Comparison of ENCODE assay signal across 8 cellular contexts in the genomic region with DNA sequence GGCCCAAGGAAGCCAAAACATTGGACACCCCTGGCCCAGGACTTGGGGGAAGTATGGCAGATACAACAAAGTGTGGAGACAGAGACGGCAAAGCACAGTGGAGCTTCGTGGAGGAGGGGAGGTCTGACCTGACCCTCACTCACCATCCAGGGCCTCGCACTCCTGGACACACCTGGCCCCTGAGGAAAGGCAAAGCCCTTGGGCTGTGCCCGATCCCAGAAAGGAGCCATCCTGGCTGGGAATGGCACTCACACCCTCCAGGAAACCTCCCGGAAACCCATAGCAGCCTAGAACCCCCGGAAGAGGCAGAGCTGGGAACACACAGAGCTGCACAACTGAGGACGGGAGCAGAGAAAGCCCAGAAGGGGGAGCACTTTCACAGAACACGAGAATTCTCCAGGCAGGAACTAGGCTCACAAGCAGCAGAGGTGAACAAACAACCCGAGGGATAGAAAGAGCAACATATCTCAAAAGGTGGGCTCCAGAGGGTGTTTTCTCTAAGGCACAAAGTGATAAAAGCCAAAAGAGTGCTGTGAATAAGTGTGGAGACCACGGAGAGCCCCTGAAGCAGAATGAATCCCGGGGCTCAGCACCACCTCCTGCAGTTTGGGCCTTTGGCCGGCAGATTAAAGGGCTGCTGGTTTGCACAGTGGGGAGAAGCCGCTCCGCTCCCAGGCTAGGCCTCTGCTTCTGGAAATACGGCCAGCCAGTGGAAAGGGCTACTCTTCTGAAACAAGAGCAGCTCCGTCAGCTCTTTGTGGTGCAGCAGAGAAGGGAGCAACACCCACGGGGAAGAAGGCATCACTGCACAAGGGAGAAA.
DNase-seq lines count a peak whose midpoint lies in the region; ATAC-seq and TF ChIP-seq lines count a peak whose summit lies in the region.

No MANE protein-coding gene starts in this region.

- no peak overlapping the region for H3K4me3 Mint-ChIP-seq in CD4-positive, alpha-beta memory T cell
- no peak overlapping the region for H3K4me3 Mint-ChIP-seq in effector memory CD8-positive, alpha-beta T cell

- H3K9me3 ChIP-seq in CD4-positive, alpha-beta memory T cell (ENCODE audit: control insufficient read depth in 1 of 2, low read length in 2 of 2): no peaks in the 10 kb centered on the region
- H3K9me3 ChIP-seq in lung (ENCODE audit: control insufficient read depth in 2 of 2, insufficient read depth in 1 of 2, low read length in 1 of 2) (no peaks in the 10 kb centered on the region), uterus (no peaks in the 10 kb centered on the region)

- H3K36me3 Mint-ChIP-seq in CD4-positive, alpha-beta memory T cell: peaks cover 43 to 72% of the 10 kb centered on the region in 2 donors
- H3K36me3 Mint-ChIP-seq in effector memory CD8-positive, alpha-beta T cell (ENCODE audit: insufficient read depth): peaks cover 22% of the 10 kb centered on the region

- CTCF ChIA-PET in CD4-positive, alpha-beta memory T cell (lab: Charles Lee; ENCODE audit: partially characterized antibody): interaction anchor here (1.0 to 3.0 kb wide), 6 partner anchors 11 to 148 kb away, joined by 4 to 17 read pairs (median 8); no protein-coding TSS in a partner anchor

- H3K4me1 Mint-ChIP-seq in CD4-positive, alpha-beta memory T cell: peaks cover 0 to 5% (median 0%) of the 10 kb centered on the region in 4 donors
- peaks cover 0 to 4% of the 10 kb centered on the region in 2 donors for H3K4me1 Mint-ChIP-seq in effector memory CD8-positive, alpha-beta T cell (ENCODE audit: low read depth in 2 of 2)

- TF ChIP-seq POLR2A in uterus (IDR thresholded peaks at IDR 0.05): no peak

- H3K36me3 ChIP-seq in CD4-positive, alpha-beta memory T cell (ENCODE audit: insufficient read depth, low read length): peaks cover 63% of the 10 kb centered on the region
- H3K36me3 ChIP-seq in lung (ENCODE audit: control insufficient read depth in 2 of 2, insufficient read depth in 2 of 2, low read length in 2 of 2) (peaks cover 30 to 72% of the 10 kb centered on the region in 2 donors), uterus (no peaks in the 10 kb centered on the region)

- H3K27ac Mint-ChIP-seq in CD4-positive, alpha-beta memory T cell: peak overlapping the region in 4 of 7 donors; percentile 18 to 68 (median 50)
- peak overlapping the region; percentile 67 to 71 for H3K27ac Mint-ChIP-seq in effector memory CD8-positive, alpha-beta T cell

- POLR2A ChIA-PET in CD4-positive, alpha-beta memory T cell (lab: Charles Lee; ENCODE audit: partially characterized antibody): no interaction called here

- no peaks in the 10 kb centered on the region for H3K27me3 Mint-ChIP-seq in CD4-positive, alpha-beta memory T cell
- H3K27me3 Mint-ChIP-seq in effector memory CD8-positive, alpha-beta T cell: no peaks in the 10 kb centered on the region

- intact Hi-C loops in CD4-positive, alpha-beta memory T cell (cut with micrococcal nuclease): no loop called here
- intact Hi-C loops in uterus (cut with DNase I; ENCODE audit: low total_unique reads): no loop called here

- H3K27ac ChIP-seq in CD4-positive, alpha-beta memory T cell (ENCODE audit: low read depth, low read length): no peak overlapping the region
- no peak overlapping the region for H3K27ac ChIP-seq in lung (ENCODE audit: low read depth in 1 of 2, low read length in 1 of 2)
- H3K27ac ChIP-seq in uterus: peak overlapping the region; percentile 15 to 33

- peak; percentile 37 for TF ChIP-seq CTCF in GM20000 (IDR thresholded peaks at IDR 0.05; ENCODE audit: extremely low read depth, missing control alignments)
- peak; percentile 5 for TF ChIP-seq CTCF in lung (IDR thresholded peaks at IDR 0.05; ENCODE audit: control extremely low read depth, extremely low read depth)
- peak; percentile 40 to 53 (median 48) for TF ChIP-seq CTCF in uterus (IDR thresholded peaks at IDR 0.05)

- 71 to 80% methylated on average over 17 of the region's 17 CpGs for WGBS in lung, 2 donors

- H3K27me3 ChIP-seq in CD4-positive, alpha-beta memory T cell (ENCODE audit: insufficient read depth, low read length): no peaks in the 10 kb centered on the region
- H3K27me3 ChIP-seq in lung (ENCODE audit: control insufficient read depth, insufficient read depth): no peaks in the 10 kb centered on the region
- no peaks in the 10 kb centered on the region for H3K27me3 ChIP-seq in uterus

- H3K4me3 ChIP-seq in CD4-positive, alpha-beta memory T cell (ENCODE audit: low read length in 2 of 2): no peak overlapping the region
- H3K4me3 ChIP-seq in lung: no peak overlapping the region
- no peak overlapping the region for H3K4me3 ChIP-seq in uterus

- no peaks in the 10 kb centered on the region for H3K4me1 ChIP-seq in CD4-positive, alpha-beta memory T cell (ENCODE audit: insufficient read depth, low read length)
- H3K4me1 ChIP-seq in lung (ENCODE audit: control insufficient read depth in 2 of 2, insufficient read depth in 2 of 2, low read length in 2 of 2): no peaks in the 10 kb centered on the region
- H3K4me1 ChIP-seq in uterus: no peaks in the 10 kb centered on the region

- peaks cover 0 to 1% (median 0%) of the 10 kb centered on the region in 8 donors for H3K9me3 Mint-ChIP-seq in CD4-positive, alpha-beta memory T cell
- H3K9me3 Mint-ChIP-seq in effector memory CD8-positive, alpha-beta T cell: no peaks in the 10 kb centered on the region

- peak in 4 of 5 donors; percentile 11 to 23 (median 18) for DNase-seq in CD4-positive, alpha-beta memory T cell
- DNase-seq in GM20000 (ENCODE audit: low spot score) (peak; percentile 47), RPMI7951 (ENCODE audit: low read depth) (peak; percentile 35), lung (ENCODE audit: low spot score) (no peak), uterus (peak; percentile 49 to 51)
- no peak for DNase-seq in effector memory CD8-positive, alpha-beta T cell

- no peak for ATAC-seq in effector memory CD8-positive, alpha-beta T cell (replicated peaks)
- ATAC-seq in lung (ENCODE audit: insufficient read depth, low FRiP score) (no peak), HG03460 (IDR thresholded peaks at IDR 0.05; ENCODE audit: unreplicated experiment) (no peak), GM21619 (IDR thresholded peaks at IDR 0.05; ENCODE audit: unreplicated experiment) (no peak)

Comparison
In these comparisons a context has a peak if more than half of its experiments do, and no peak if none do; other contexts are left out.
1. DNase-seq: peak in CD4-positive, alpha-beta memory T cell (4 of 5), GM20000 (single experiment), RPMI7951 (single experiment) and uterus (2 of 2); none in effector memory CD8-positive, alpha-beta T cell (0 of 3) and lung (single experiment).
2. H3K27ac ChIP-seq: peak in uterus (2 of 2); none in CD4-positive, alpha-beta memory T cell (single experiment) and lung (0 of 2).
3. Peak in every context shown above with its lines, with median percentiles within 50 percentile points of each other: CTCF ChIP-seq.